ENCODE assay signal across 11 cellular contexts in the genomic region with DNA sequence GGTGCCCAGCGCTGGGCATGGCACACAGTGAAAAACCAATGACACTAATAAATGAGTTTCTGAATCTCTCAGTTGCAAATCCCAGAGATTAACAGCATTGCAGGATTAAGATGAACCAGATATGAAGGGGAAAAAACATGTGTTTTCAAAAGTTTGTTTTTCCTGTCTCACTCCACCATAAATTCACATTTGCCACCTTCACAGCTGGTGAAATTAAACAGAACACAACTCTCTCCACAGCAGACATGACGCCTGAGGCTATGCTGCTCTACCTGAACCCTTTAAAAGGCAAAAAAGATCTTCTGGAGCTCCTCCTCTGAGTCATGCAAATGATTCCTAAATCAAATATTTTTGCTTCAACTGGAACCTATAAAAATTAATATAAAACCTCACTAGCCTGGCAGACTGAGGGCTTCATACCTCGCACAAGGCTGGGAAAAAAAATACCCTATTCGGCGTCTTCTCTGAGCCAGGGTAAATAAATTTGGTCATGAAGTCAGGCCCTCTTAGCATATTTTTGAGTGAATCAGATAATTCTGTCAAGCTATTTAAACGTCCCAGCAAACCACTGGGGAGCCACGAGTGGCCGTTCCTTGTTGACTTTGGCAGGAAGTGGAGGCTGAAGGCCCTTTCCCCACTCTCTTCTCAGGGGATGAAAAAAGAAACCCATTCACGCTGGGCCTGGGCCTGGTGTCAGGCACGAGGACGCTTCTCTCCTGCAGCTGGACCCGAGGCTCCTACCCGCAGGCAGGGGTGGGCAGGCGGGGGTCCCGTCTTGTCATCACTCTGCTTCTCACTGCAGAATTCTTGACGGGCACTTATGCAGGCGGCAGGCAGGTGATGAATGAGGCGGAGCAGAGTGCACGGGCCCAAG. TPM values are rescaled to one million over a fixed set of nuclear protein-coding genes. Genes with fewer than 3 reads are reported as not detected.
A peak's percentile ranks its signal among the peaks of the same experiment; 100 is the strongest.
DNase-seq lines count a peak whose midpoint lies in the region; ATAC-seq and TF ChIP-seq lines count a peak whose summit lies in the region.
"Had no signal": no experiment of that assay in that cellular context is flagged by ENCODE, and none has a peak within 500 bp of the region (broad histone marks: within the 10 kb centered on the region; RNA-seq: fewer than 3 reads in every experiment).

No MANE protein-coding gene starts in this region.

- H2BK12ac ChIP-seq in trophoblast cell (ENCODE audit: low read length), result peak overlapping the region; percentile 15

- peak; percentile 87 for DNase-seq in Daoy (ENCODE audit: low read depth)
- peak; percentile 74 for DNase-seq in NCI-H345 (lab: John Stamatoyannopoulos, UW)
- DNase-seq in endodermal cell, result no peak
- DNase-seq in trophoblast cell, result no peak
- no peak for DNase-seq in activated CD4-positive, alpha-beta T cell treated with anti-CD3 and anti-CD28 coated beads for 48 hours
- DNase-seq in CD8-positive, alpha-beta T cell, result no peak
- DNase-seq in Karpas-422, result no peak
- DNase-seq: effector memory CD4-positive, alpha-beta T cell; thyroid gland had no signal

- no peaks in the 10 kb centered on the region for H3K9me3 Mint-ChIP-seq in endodermal cell
- H3K9me3 Mint-ChIP-seq in CD8-positive, alpha-beta T cell, result no peaks in the 10 kb centered on the region

- no peak overlapping the region for H3K27ac ChIP-seq in endodermal cell (ENCODE audit: low read depth, low read length)
- peak overlapping the region; percentile 34 for H3K27ac ChIP-seq in trophoblast cell (ENCODE audit: low read depth, low read length)
- H3K27ac ChIP-seq in CD8-positive, alpha-beta T cell (ENCODE audit: low read depth, low read length), result no peak overlapping the region
- H3K27ac ChIP-seq in Karpas-422 (ENCODE audit: low read length), result no peak overlapping the region
- H3K27ac ChIP-seq: KMS-11, thyroid gland had no signal

- H3K18ac ChIP-seq in trophoblast cell (ENCODE audit: low read length), result peak overlapping the region; percentile 51

- no peak overlapping the region for H3K14ac ChIP-seq in trophoblast cell (ENCODE audit: low read length)

- H3K79me1 ChIP-seq in trophoblast cell (ENCODE audit: low read length), result peaks cover 6% of the 10 kb centered on the region

- POLR2A ChIA-PET in CD8-positive, alpha-beta T cell (lab: Charles Lee), result no interaction called here

- peak overlapping the region; percentile 13 for H3K27ac Mint-ChIP-seq in endodermal cell
- H3K27ac Mint-ChIP-seq in CD8-positive, alpha-beta T cell, result no peak overlapping the region

- no peak overlapping the region for H3K4ac ChIP-seq in trophoblast cell (ENCODE audit: low read depth, low read length)

- H3K23ac ChIP-seq in trophoblast cell (ENCODE audit: low read length), result no peak overlapping the region

- no peak overlapping the region for H2AK5ac ChIP-seq in trophoblast cell (ENCODE audit: low read length)

- no peaks in the 10 kb centered on the region for H3K27me3 ChIP-seq in endodermal cell (ENCODE audit: control insufficient read depth, insufficient read depth, low read length, poor library complexity, severe bottlenecking)
- no peaks in the 10 kb centered on the region for H3K27me3 ChIP-seq in trophoblast cell (ENCODE audit: insufficient read depth, low read length)
- H3K27me3 ChIP-seq in CD8-positive, alpha-beta T cell (ENCODE audit: insufficient read depth, low read length), result no peaks in the 10 kb centered on the region
- no peaks in the 10 kb centered on the region for H3K27me3 ChIP-seq in Karpas-422 (ENCODE audit: low read length)
- H3K27me3 ChIP-seq: thyroid gland had no signal

- H3K79me2 ChIP-seq in trophoblast cell (ENCODE audit: control insufficient read depth, insufficient read depth, low read length, poor library complexity) (no peaks in the 10 kb centered on the region), Karpas-422 (ENCODE audit: low read length) (no peaks in the 10 kb centered on the region)

- H3K4me3 Mint-ChIP-seq in endodermal cell, result no peak overlapping the region
- no peak overlapping the region for H3K4me3 Mint-ChIP-seq in CD8-positive, alpha-beta T cell

- H3K9ac ChIP-seq in endodermal cell (ENCODE audit: extremely low read depth, low read length, poor library complexity, severe bottlenecking), result no peak overlapping the region
- H3K9ac ChIP-seq in trophoblast cell (ENCODE audit: low read length), result no peak overlapping the region
- no peak overlapping the region for H3K9ac ChIP-seq in Karpas-422 (ENCODE audit: low read length)
- H3K9ac ChIP-seq: KMS-11 had no signal

- H3K9me3 ChIP-seq in endodermal cell (ENCODE audit: control insufficient read depth, low read length) (no peaks in the 10 kb centered on the region), trophoblast cell (ENCODE audit: insufficient read depth, low read depth, low read length) (no peaks in the 10 kb centered on the region), Karpas-422 (ENCODE audit: low read length) (no peaks in the 10 kb centered on the region)
- no peaks in the 10 kb centered on the region for H3K9me3 ChIP-seq in CD8-positive, alpha-beta T cell (ENCODE audit: low read length)
- H3K9me3 ChIP-seq: thyroid gland had no signal

- H3K4me3 ChIP-seq in endodermal cell (ENCODE audit: low read length) (no peak overlapping the region), trophoblast cell (ENCODE audit: low read depth, low read length) (no peak overlapping the region), Karpas-422 (ENCODE audit: low read length) (no peak overlapping the region)
- H3K4me3 ChIP-seq in CD8-positive, alpha-beta T cell (ENCODE audit: low read depth, low read length), result no peak overlapping the region
- H3K4me3 ChIP-seq: thyroid gland had no signal

- H3K4me1 ChIP-seq in endodermal cell (ENCODE audit: control insufficient read depth, insufficient read depth, low read length) (peaks cover 12% of the 10 kb centered on the region), trophoblast cell (ENCODE audit: control insufficient read depth in 1 of 2, insufficient read depth in 2 of 2, low read length in 2 of 2) (peaks cover 11 to 21% of the 10 kb centered on the region in 2 experiments), Karpas-422 (ENCODE audit: low read length) (no peaks in the 10 kb centered on the region)
- no peaks in the 10 kb centered on the region for H3K4me1 ChIP-seq in CD8-positive, alpha-beta T cell (ENCODE audit: insufficient read depth, low read length)

- H4K8ac ChIP-seq in trophoblast cell (ENCODE audit: low read depth, low read length), result no peak overlapping the region

- H2AFZ ChIP-seq in trophoblast cell (ENCODE audit: insufficient read depth, low read length, poor library complexity) (no peak overlapping the region), Karpas-422 (ENCODE audit: low read length) (no peak overlapping the region)

- no peaks in the 10 kb centered on the region for H4K20me1 ChIP-seq in Karpas-422 (ENCODE audit: insufficient read depth, low read depth, low read length)

- TF ChIP-seq CTCF in endodermal cell (conservative IDR thresholded peaks at IDR 0.05), result no peak
- no peak for TF ChIP-seq CTCF in CD8-positive, alpha-beta T cell (IDR thresholded peaks at IDR 0.05)

- peak overlapping the region; percentile 30 for H3K4me2 ChIP-seq in trophoblast cell (ENCODE audit: low read length)
- no peak overlapping the region for H3K4me2 ChIP-seq in Karpas-422 (ENCODE audit: low read depth, low read length, poor library complexity, severe bottlenecking)
- H3K4me2 ChIP-seq: KMS-11 had no signal

- ATAC-seq in GM21619 (IDR thresholded peaks at IDR 0.05; ENCODE audit: unreplicated experiment), result no peak
- no peak for ATAC-seq in CD8-positive, alpha-beta T cell

- no peak overlapping the region for H4K12ac ChIP-seq in trophoblast cell (ENCODE audit: low read depth, low read length)

- peaks cover 21% of the 10 kb centered on the region for H3K4me1 Mint-ChIP-seq in endodermal cell
- no peaks in the 10 kb centered on the region for H3K4me1 Mint-ChIP-seq in CD8-positive, alpha-beta T cell (ENCODE audit: low read depth)

- CTCF ChIA-PET in CD8-positive, alpha-beta T cell (lab: Charles Lee), result no interaction called here

- H3K36me3 ChIP-seq in endodermal cell (ENCODE audit: control insufficient read depth, insufficient read depth, low read length) (no peaks in the 10 kb centered on the region), trophoblast cell (ENCODE audit: control insufficient read depth in 1 of 2, insufficient read depth in 2 of 2, low read length in 2 of 2) (no peaks in the 10 kb centered on the region), Karpas-422 (ENCODE audit: insufficient read depth, low read length) (no peaks in the 10 kb centered on the region)
- no peaks in the 10 kb centered on the region for H3K36me3 ChIP-seq in CD8-positive, alpha-beta T cell (ENCODE audit: insufficient read depth, low read length)
- H3K36me3 ChIP-seq: thyroid gland had no signal

- no peaks in the 10 kb centered on the region for H3K9me2 ChIP-seq in Karpas-422 (replicated peaks; ENCODE audit: insufficient read depth, low read length)

- peak overlapping the region; percentile 20 for H4K91ac ChIP-seq in trophoblast cell (ENCODE audit: low read depth, low read length)

- H2BK5ac ChIP-seq in trophoblast cell (ENCODE audit: low read depth, low read length, poor library complexity), result peak overlapping the region; percentile 18

- H2BK120ac ChIP-seq in trophoblast cell (ENCODE audit: insufficient read depth, low read length, poor library complexity), result peak overlapping the region; percentile 8

- H3K36me3 Mint-ChIP-seq in endodermal cell (ENCODE audit: low read depth), result no peaks in the 10 kb centered on the region
- no peaks in the 10 kb centered on the region for H3K36me3 Mint-ChIP-seq in CD8-positive, alpha-beta T cell

- WGBS in endodermal cell (ENCODE audit: insufficient coverage in 1 of 2, insufficient read length in 1 of 2), 2 experiments, result 76 to 81% methylated on average over 12 to 19 of the region's 19 CpGs
- no CpG with 5 or more reads among the region's 19 CpGs for WGBS in trophoblast cell (ENCODE audit: extremely low coverage, insufficient coverage, insufficient read length)

- intact Hi-C loops in CD8-positive, alpha-beta T cell (cut with DNase I, micrococcal nuclease), result no loop called here

- H3K27me3 Mint-ChIP-seq in endodermal cell (ENCODE audit: insufficient read depth), result peaks cover 2% of the 10 kb centered on the region
- no peaks in the 10 kb centered on the region for H3K27me3 Mint-ChIP-seq in CD8-positive, alpha-beta T cell (ENCODE audit: low read depth)

RNA-seq across cellular contexts. Expression of gene DMRTB1, which starts 53.0 kb away (rescaled TPM):
- not detected in 2 replicates for total RNA-seq in Daoy (2014; rRNA removed; shearing (Covaris generic))
- total RNA-seq in endodermal cell, result not detected
- polyA plus RNA-seq in endodermal cell (2013, experiment 1 of 2), result not detected
- not detected for polyA plus RNA-seq in endodermal cell (2013, experiment 2 of 2)
- polyA plus RNA-seq in trophoblast cell (2013), result not detected in 2 replicates
- not detected for total RNA-seq in CD8-positive, alpha-beta T cell
- not detected in 2 replicates for total RNA-seq in Karpas-422 (2014; rRNA removed; shearing (Covaris generic); ENCODE audit: low replicate concordance)

Comparison
In these comparisons a context has a peak if more than half of its experiments do, and no peak if none do; other contexts are left out.
1. DNase-seq: peak in Daoy (single experiment) and NCI-H345 (single experiment); none in endodermal cell (single experiment), trophoblast cell (0 of 2), activated CD4-positive, alpha-beta T cell treated with anti-CD3 and anti-CD28 coated beads for 48 hours (single experiment), CD8-positive, alpha-beta T cell (0 of 7) and Karpas-422 (single experiment).